ENCODE assay signal across 8 cellular contexts in genomic region chr3:66276705-66277274, GRCh38. TPM values are rescaled to one million over a fixed set of nuclear protein-coding genes. Genes with fewer than 3 reads are reported as not detected.
DNase-seq lines count a peak whose midpoint lies in the region; ATAC-seq and TF ChIP-seq lines count a peak whose summit lies in the region.

No MANE protein-coding gene starts in this region.

- TF ChIP-seq CTCF in thyroid gland (IDR thresholded peaks at IDR 0.05) = peak in 5 of 6 experiments; percentile 44 to 81 (median 59)

- no peaks in the 10 kb centered on the region for H3K27me3 Mint-ChIP-seq in natural killer cell treated with Interleukin-12 subunit alpha and Interleukin-12 subunit beta and Interleukin-15 and Interleukin-18, amount 100 ng/mL, for 72 hours

- no peak for TF ChIP-seq POLR2A in erythroblast (IDR thresholded peaks at IDR 0.05; ENCODE audit: low read length)
- no peak for TF ChIP-seq POLR2A in thyroid gland (IDR thresholded peaks at IDR 0.05)

- no peaks in the 10 kb centered on the region for H3K9me3 Mint-ChIP-seq in natural killer cell treated with Interleukin-12 subunit alpha and Interleukin-12 subunit beta and Interleukin-15 and Interleukin-18, amount 100 ng/mL, for 72 hours

- no peak overlapping the region for H3K4me3 ChIP-seq in thyroid gland (replicated peaks in 1 of 3)

- no peaks in the 10 kb centered on the region for H3K9me3 ChIP-seq in thyroid gland

- DNase-seq in DMS153 (lab: John Stamatoyannopoulos, UW) (peak; percentile 2), NOMO-1 (lab: John Stamatoyannopoulos, UW; ENCODE audit: unreplicated experiment in 2 of 2) (peak; percentile 33 to 55), erythroblast (lab: John Stamatoyannopoulos, UW) (peak; percentile 60 to 76), thyroid gland (peak; percentile 54 to 66), amniotic stem cell (lab: John Stamatoyannopoulos, UW) (no peak)
- DNase-seq in activated CD8-positive, alpha-beta memory T cell treated with anti-CD3 and anti-CD28 coated beads, Interleukin-2, amount 50 U/mL, for 24 hours (ENCODE audit: extremely low read depth) = peak; percentile 23
- peak; percentile 67 for DNase-seq in natural killer cell treated with Interleukin-12 subunit alpha and Interleukin-12 subunit beta and Interleukin-15 and Interleukin-18, amount 100 ng/mL, for 72 hours (ENCODE audit: low spot score)

- no peaks in the 10 kb centered on the region for H3K36me3 ChIP-seq in thyroid gland

- H3K4me3 Mint-ChIP-seq in natural killer cell treated with Interleukin-12 subunit alpha and Interleukin-12 subunit beta and Interleukin-15 and Interleukin-18, amount 100 ng/mL, for 72 hours = no peak overlapping the region

- H3K27ac Mint-ChIP-seq in natural killer cell treated with Interleukin-12 subunit alpha and Interleukin-12 subunit beta and Interleukin-15 and Interleukin-18, amount 100 ng/mL, for 72 hours = no peak overlapping the region

- H3K4me1 ChIP-seq in thyroid gland = no peaks in the 10 kb centered on the region

- no peaks in the 10 kb centered on the region for H3K36me3 Mint-ChIP-seq in natural killer cell treated with Interleukin-12 subunit alpha and Interleukin-12 subunit beta and Interleukin-15 and Interleukin-18, amount 100 ng/mL, for 72 hours

- peaks cover 20 to 32% of the 10 kb centered on the region in 2 donors for H3K4me1 Mint-ChIP-seq in natural killer cell treated with Interleukin-12 subunit alpha and Interleukin-12 subunit beta and Interleukin-15 and Interleukin-18, amount 100 ng/mL, for 72 hours (ENCODE audit: low read depth in 2 of 2)

- ATAC-seq in HG02763 (IDR thresholded peaks at IDR 0.05; ENCODE audit: unreplicated experiment) = peak; percentile 61
- ATAC-seq in natural killer cell treated with Interleukin-12 subunit alpha and Interleukin-12 subunit beta and Interleukin-15 and Interleukin-18, amount 100 ng/mL, for 72 hours = no peak

- intact Hi-C loops in thyroid gland (cut with DNase I) = loop anchor here (5.0 kb wide), 1 partner anchor 546 kb away; no protein-coding TSS in a partner anchor

- WGBS in thyroid gland, 2 donors = 6 to 7% methylated on average over 3 of the region's 3 CpGs

- no peak overlapping the region for H3K27ac ChIP-seq in thyroid gland

- no peaks in the 10 kb centered on the region for H3K27me3 ChIP-seq in thyroid gland

RNA-seq across cellular contexts. Expression of gene SLC25A26, which starts 56.0 kb away (rescaled TPM):
- total RNA-seq in natural killer cell treated with Interleukin-12 subunit alpha and Interleukin-12 subunit beta and Interleukin-15 and Interleukin-18, amount 100 ng/mL, for 72 hours = 10 to 100 TPM; 19.4 to 22.3 TPM
- total RNA-seq in thyroid gland = 10 to 100 TPM; 30.9 to 34.7 (median 32.4) TPM
